Comparison of ENCODE assay signal across 8 cellular contexts in genomic region chr12:62434504-62435336, GRCh38. TPM values are rescaled to one million over a fixed set of nuclear protein-coding genes. Genes with fewer than 3 reads are reported as not detected.
DNase-seq lines count a peak whose midpoint lies in the region; ATAC-seq, FAIRE-seq and TF ChIP-seq lines count a peak whose summit lies in the region.

No MANE protein-coding gene starts in this region.

- FAIRE-seq in H54 (lab: Jason Lieb, UNC): no peak

- intact Hi-C loops in right cardiac atrium (cut with DNase I): loop anchor here in 2 of 4 donors (5.0 to 10.0 kb wide), 3 partner anchors 140 to 370 kb away; no protein-coding TSS in a partner anchor

- POLR2A ChIA-PET in activated CD4-positive, alpha-beta memory T cell treated with anti-CD3 and anti-CD28 coated beads, Interleukin-2, amount 10 ng/mL, durations not matched to agents 7 days and 5 days (lab: Charles Lee): interaction anchor here (0.7 to 3.0 kb wide), 5 partner anchors 17 to 175 kb away, joined by 3 to 14 read pairs (median 3); partner anchors contain the start of genes MON2 and USP15

- peaks cover 20% of the 10 kb centered on the region for H3K4me1 Mint-ChIP-seq in activated CD4-positive, alpha-beta memory T cell treated with anti-CD3 and anti-CD28 coated beads, Interleukin-2, amount 10 ng/mL, durations not matched to agents 7 days and 5 days

- TF ChIP-seq POLR2A in H54 (IDR thresholded peaks at IDR 0.05; ENCODE audit: low read depth, low read length): no peak

- H3K36me3 Mint-ChIP-seq in activated CD4-positive, alpha-beta memory T cell treated with anti-CD3 and anti-CD28 coated beads, Interleukin-2, amount 10 ng/mL, durations not matched to agents 7 days and 5 days (ENCODE audit: low read depth): no peaks in the 10 kb centered on the region

- DNase-seq in Daoy (ENCODE audit: low read depth): peak; percentile 42
- DNase-seq in activated CD4-positive, alpha-beta memory T cell treated with anti-CD3 and anti-CD28 coated beads, Interleukin-2, amount 10 ng/mL, durations not matched to agents 7 days and 5 days: no peak
- DNase-seq in right cardiac atrium: peak in 1 of 3 donors; percentile 26
- no peak for DNase-seq in H54 (ENCODE audit: insufficient read length, low spot score)
- no peak for DNase-seq in UCSD-AML1 (lab: John Stamatoyannopoulos, UW; ENCODE audit: unreplicated experiment)
- DNase-seq in 8988T: no peak

- H3K4me1 ChIP-seq in right cardiac atrium (ENCODE audit: control insufficient read depth, insufficient read depth, low read length) (no peaks in the 10 kb centered on the region), skeletal muscle tissue (ENCODE audit: control insufficient read depth in 3 of 3, insufficient read depth in 3 of 3, low read length in 3 of 3) (peaks cover 12 to 14% (median 13%) of the 10 kb centered on the region in 3 donors)

- WGBS in right cardiac atrium: 34% methylated on average over 17 of the region's 17 CpGs

- H3K27ac ChIP-seq in right cardiac atrium (ENCODE audit: low read length): no peak overlapping the region
- H3K27ac ChIP-seq in skeletal muscle tissue (ENCODE audit: low read depth, low read length): no peak overlapping the region

- no peak overlapping the region for H3K27ac Mint-ChIP-seq in activated CD4-positive, alpha-beta memory T cell treated with anti-CD3 and anti-CD28 coated beads, Interleukin-2, amount 10 ng/mL, durations not matched to agents 7 days and 5 days

- peak; percentile 27 for ATAC-seq in HG03175 (IDR thresholded peaks at IDR 0.05; ENCODE audit: unreplicated experiment)
- ATAC-seq in right cardiac atrium: peak; percentile 33 to 42

- H3K4me3 ChIP-seq in right cardiac atrium (ENCODE audit: low read length) (peak overlapping the region; percentile 41), skeletal muscle tissue (ENCODE audit: low read length in 3 of 3) (peak overlapping the region; percentile 71 to 77 (median 74))

- H3K27me3 ChIP-seq in right cardiac atrium (ENCODE audit: control insufficient read depth, insufficient read depth) (peaks cover 2% of the 10 kb centered on the region), skeletal muscle tissue (ENCODE audit: control insufficient read depth in 3 of 3, insufficient read depth in 3 of 3, low read length in 3 of 3) (peaks cover 22 to 35% (median 26%) of the 10 kb centered on the region in 3 donors)

- CTCF ChIA-PET in activated CD4-positive, alpha-beta memory T cell treated with anti-CD3 and anti-CD28 coated beads, Interleukin-2, amount 10 ng/mL, durations not matched to agents 7 days and 5 days (lab: Charles Lee): interaction anchor here (0.6 to 5.0 kb wide), 14 partner anchors 8 to 379 kb away, joined by 3 to 112 read pairs (median 3); partner anchors contain the start of gene USP15

- H3K9me3 ChIP-seq in right cardiac atrium (ENCODE audit: control insufficient read depth, low read length) (no peaks in the 10 kb centered on the region), skeletal muscle tissue (ENCODE audit: control insufficient read depth in 3 of 3, low read length in 3 of 3) (no peaks in the 10 kb centered on the region)

- peaks cover 52% of the 10 kb centered on the region for H3K27me3 Mint-ChIP-seq in activated CD4-positive, alpha-beta memory T cell treated with anti-CD3 and anti-CD28 coated beads, Interleukin-2, amount 10 ng/mL, durations not matched to agents 7 days and 5 days

- H3K9me3 Mint-ChIP-seq in activated CD4-positive, alpha-beta memory T cell treated with anti-CD3 and anti-CD28 coated beads, Interleukin-2, amount 10 ng/mL, durations not matched to agents 7 days and 5 days: no peaks in the 10 kb centered on the region

- peak overlapping the region; percentile 58 for H3K4me3 Mint-ChIP-seq in activated CD4-positive, alpha-beta memory T cell treated with anti-CD3 and anti-CD28 coated beads, Interleukin-2, amount 10 ng/mL, durations not matched to agents 7 days and 5 days

- peak overlapping the region in 2 of 3 donors; percentile 33 to 73 for H3K9ac ChIP-seq in skeletal muscle tissue (ENCODE audit: low read depth in 1 of 3, low read length in 3 of 3)

- H3K36me3 ChIP-seq in skeletal muscle tissue (ENCODE audit: control insufficient read depth in 3 of 3, insufficient read depth in 3 of 3, low read length in 3 of 3): no peaks in the 10 kb centered on the region

RNA-seq across cellular contexts. Expression of gene MON2, which starts 31.9 kb away (rescaled TPM):
- 18.2 and 27.9 TPM in 2 replicates for total RNA-seq in Daoy (2014; rRNA removed; shearing (Covaris generic))
- total RNA-seq in activated CD4-positive, alpha-beta memory T cell treated with anti-CD3 and anti-CD28 coated beads, Interleukin-2, amount 10 ng/mL, durations not matched to agents 7 days and 5 days: 10 to 100 TPM; 42.0 to 45.0 TPM
- total RNA-seq in right cardiac atrium: 10 to 100 TPM; 23.4 to 29.0 (median 25.7) TPM
- polyA plus RNA-seq in right cardiac atrium: 9.1 TPM
- 67.3 TPM for total RNA-seq in skeletal muscle tissue
